In the genomic region with DNA sequence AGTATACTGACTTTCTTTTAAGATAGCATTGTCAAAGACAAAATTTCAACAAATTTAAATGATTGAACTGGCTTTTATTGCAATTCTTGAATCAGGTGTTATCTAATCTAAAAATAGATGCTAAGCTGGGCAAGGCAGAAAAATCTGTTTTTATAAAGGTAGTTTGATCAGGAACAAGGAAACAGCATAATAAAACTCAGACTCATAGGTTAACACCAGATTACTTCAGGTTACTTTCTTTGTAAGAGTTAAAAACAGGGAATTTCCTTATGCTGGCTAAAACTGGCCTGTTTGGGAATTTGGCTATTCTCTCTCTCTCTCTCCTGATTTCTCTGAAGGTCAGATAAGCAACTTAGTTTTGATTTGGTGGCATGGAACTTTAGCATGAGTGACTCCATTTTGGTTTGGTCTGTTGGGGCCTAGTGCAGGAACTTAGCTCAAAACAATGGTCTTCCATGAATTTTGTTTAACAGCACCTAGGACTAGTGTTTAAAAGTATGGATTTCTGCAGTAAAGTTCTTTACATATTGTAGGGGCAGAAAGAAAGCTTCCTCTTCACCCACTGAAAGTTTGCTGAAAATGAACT, we compare ENCODE assay signal across 16 cellular contexts. TPM values are rescaled to one million over a fixed set of nuclear protein-coding genes. Genes with fewer than 3 reads are reported as not detected.
DNase-seq lines count a peak whose midpoint lies in the region; ATAC-seq, FAIRE-seq and TF ChIP-seq lines count a peak whose summit lies in the region.
"Had no signal": no experiment of that assay in that cellular context is flagged by ENCODE, and none has a peak within 500 bp of the region (broad histone marks: within the 10 kb centered on the region; RNA-seq: fewer than 3 reads in every experiment).

No MANE protein-coding gene starts in this region.

- no peak for TF ChIP-seq RAD21 in A549 (conservative IDR thresholded peaks at IDR 0.05 in 1 of 2, IDR thresholded peaks at IDR 0.05 in 1 of 2)

- no peak overlapping the region for H3K27ac ChIP-seq in A549
- no peak overlapping the region for H3K27ac ChIP-seq in CD4-positive, alpha-beta T cell (ENCODE audit: low read depth, low read length)
- peak overlapping the region; percentile 95 for H3K27ac ChIP-seq in neutrophil
- H3K27ac ChIP-seq in MM.1S (ENCODE audit: low read length) = no peak overlapping the region
- H3K27ac ChIP-seq: GM23248 had no signal

- FAIRE-seq in A549 (lab: Jason Lieb, UNC) = peak; percentile 32
- FAIRE-seq: GM19239 had no signal

- no peaks in the 10 kb centered on the region for H3K36me3 ChIP-seq in neutrophil
- no peaks in the 10 kb centered on the region for H3K36me3 ChIP-seq in MM.1S (replicated peaks; ENCODE audit: insufficient read depth, low read length)
- H3K36me3 ChIP-seq: BE2C, HAP-1 had no signal

- no peak overlapping the region for H3K9ac ChIP-seq in MM.1S (ENCODE audit: low read length)
- H3K9ac ChIP-seq: GM23248 had no signal

- H3K4me3 Mint-ChIP-seq in CD4-positive, alpha-beta T cell = no peak overlapping the region
- H3K4me3 Mint-ChIP-seq in dendritic cell treated with granulocyte-macrophage colony-stimulating factor and Interleukin-4, amounts not matched to agents 40 ng/mL and 50 ng/mL, for 4 days = no peak overlapping the region
- H3K4me3 Mint-ChIP-seq in naive thymus-derived CD8-positive, alpha-beta T cell = peak overlapping the region in 2 of 10 donors; percentile 19 to 22
- H3K4me3 Mint-ChIP-seq: CD8-positive, alpha-beta T cell had no signal

- no peak for TF ChIP-seq CTCF in A549 (IDR thresholded peaks at IDR 0.05)
- no peak for TF ChIP-seq CTCF in CD4-positive, alpha-beta T cell (IDR thresholded peaks at IDR 0.05)
- no peak for TF ChIP-seq CTCF in neutrophil (IDR thresholded peaks at IDR 0.05)
- no peak for TF ChIP-seq CTCF in MM.1S (IDR thresholded peaks at IDR 0.05; ENCODE audit: low read length)

- H3K36me3 Mint-ChIP-seq in CD4-positive, alpha-beta T cell (ENCODE audit: low read depth) = no peaks in the 10 kb centered on the region
- H3K36me3 Mint-ChIP-seq in dendritic cell treated with granulocyte-macrophage colony-stimulating factor and Interleukin-4, amounts not matched to agents 40 ng/mL and 50 ng/mL, for 4 days (ENCODE audit: low read depth) = peaks cover 6% of the 10 kb centered on the region
- no peaks in the 10 kb centered on the region for H3K36me3 Mint-ChIP-seq in naive thymus-derived CD8-positive, alpha-beta T cell
- H3K36me3 Mint-ChIP-seq: CD8-positive, alpha-beta T cell had no signal

- POLR2A ChIA-PET in A549 (lab: Yijun Ruan, JAX) = no interaction called here
- POLR2A ChIA-PET in CD4-positive, alpha-beta T cell (lab: Charles Lee) = interaction anchor here (2.0 kb wide), 1 partner anchor 24 kb away, joined by 4 read pairs; a partner anchor contains a TSS
- POLR2A ChIA-PET in naive thymus-derived CD8-positive, alpha-beta T cell (lab: Charles Lee) = interaction anchor here (0.6 to 2.0 kb wide), 3 partner anchors 18 to 226 kb away, joined by 3 to 6 read pairs (median 4); no protein-coding TSS in a partner anchor

- intact Hi-C loops in CD4-positive, alpha-beta T cell (cut with DNase I, micrococcal nuclease) = no loop called here
- intact Hi-C loops in dendritic cell treated with granulocyte-macrophage colony-stimulating factor and Interleukin-4, amounts not matched to agents 40 ng/mL and 50 ng/mL, for 4 days (cut with micrococcal nuclease) = no loop called here

- no peaks in the 10 kb centered on the region for H3K79me2 ChIP-seq in MM.1S (ENCODE audit: low read length)

- no peaks in the 10 kb centered on the region for H4K20me1 ChIP-seq in MM.1S (ENCODE audit: insufficient read depth, low read length)

- TF ChIP-seq EP300 in A549 (IDR thresholded peaks at IDR 0.05) = no peak

- H3F3A ChIP-seq in MM.1S (ENCODE audit: insufficient read depth, low read length) = peaks cover 9% of the 10 kb centered on the region; the same call in 1 of the 2 replicates

- no peak overlapping the region for H2AFZ ChIP-seq in MM.1S (ENCODE audit: low read length)
- H2AFZ ChIP-seq: GM23248 had no signal

- H3K9me3 Mint-ChIP-seq in CD4-positive, alpha-beta T cell = no peaks in the 10 kb centered on the region
- H3K9me3 Mint-ChIP-seq in dendritic cell treated with granulocyte-macrophage colony-stimulating factor and Interleukin-4, amounts not matched to agents 40 ng/mL and 50 ng/mL, for 4 days = no peaks in the 10 kb centered on the region
- no peaks in the 10 kb centered on the region for H3K9me3 Mint-ChIP-seq in naive thymus-derived CD8-positive, alpha-beta T cell
- H3K9me3 Mint-ChIP-seq: CD8-positive, alpha-beta T cell had no signal

- no peaks in the 10 kb centered on the region for H3K27me3 ChIP-seq in CD4-positive, alpha-beta T cell (ENCODE audit: control insufficient read depth, insufficient read depth, low read length)
- no peaks in the 10 kb centered on the region for H3K27me3 ChIP-seq in neutrophil
- H3K27me3 ChIP-seq in MM.1S (replicated peaks; ENCODE audit: insufficient read depth, low read length) = peaks cover 8% of the 10 kb centered on the region; the same call in 1 of the 2 replicates
- H3K27me3 ChIP-seq: BE2C had no signal

- no peaks in the 10 kb centered on the region for H3K27me3 Mint-ChIP-seq in CD4-positive, alpha-beta T cell
- H3K27me3 Mint-ChIP-seq in dendritic cell treated with granulocyte-macrophage colony-stimulating factor and Interleukin-4, amounts not matched to agents 40 ng/mL and 50 ng/mL, for 4 days = no peaks in the 10 kb centered on the region
- H3K27me3 Mint-ChIP-seq in naive thymus-derived CD8-positive, alpha-beta T cell = no peaks in the 10 kb centered on the region

- ATAC-seq in A549 = no peak
- no peak for ATAC-seq in CD4-positive, alpha-beta T cell (ENCODE audit: poor library complexity)
- ATAC-seq in naive thymus-derived CD8-positive, alpha-beta T cell = no peak
- ATAC-seq: CD8-positive, alpha-beta T cell had no signal

- H3K9me3 ChIP-seq in A549 (no peaks in the 10 kb centered on the region), neutrophil (no peaks in the 10 kb centered on the region), MM.1S (replicated peaks; ENCODE audit: insufficient read depth, low read length) (no peaks in the 10 kb centered on the region)
- no peaks in the 10 kb centered on the region for H3K9me3 ChIP-seq in CD4-positive, alpha-beta T cell (ENCODE audit: control insufficient read depth, low read length)
- H3K9me3 ChIP-seq: BE2C, HAP-1 had no signal

- H3K4me2 ChIP-seq in A549 = no peak overlapping the region
- no peak overlapping the region for H3K4me2 ChIP-seq in MM.1S (ENCODE audit: low read depth, low read length)

- H3K4me3 ChIP-seq in A549 (no peak overlapping the region), neutrophil (ENCODE audit: low read depth in 1 of 2, low read length in 1 of 2) (no peak overlapping the region), MM.1S (ENCODE audit: low read length) (no peak overlapping the region)
- H3K4me3 ChIP-seq: GM23248, HAP-1 had no signal

- DNase-seq in A549 (ENCODE audit: low read depth in 1 of 2, low spot score in 1 of 2) = no peak
- no peak for DNase-seq in CD4-positive, alpha-beta T cell
- DNase-seq in naive thymus-derived CD8-positive, alpha-beta T cell = no peak
- DNase-seq in MM.1S = no peak
- DNase-seq: ACHN; BE2C; C1 segment of cervical spinal cord; Calu3; CD8-positive, alpha-beta T cell; DMS79 treated with DMSO at 0.1 percent for 48 hours; GF-D8; GM23248 had no signal

- H3K4me1 Mint-ChIP-seq in CD4-positive, alpha-beta T cell (ENCODE audit: low read depth) = peaks cover 51% of the 10 kb centered on the region
- peaks cover 71% of the 10 kb centered on the region for H3K4me1 Mint-ChIP-seq in dendritic cell treated with granulocyte-macrophage colony-stimulating factor and Interleukin-4, amounts not matched to agents 40 ng/mL and 50 ng/mL, for 4 days (ENCODE audit: low read depth)
- H3K4me1 Mint-ChIP-seq in naive thymus-derived CD8-positive, alpha-beta T cell = peaks cover 24 to 57% (median 43%) of the 10 kb centered on the region in 4 donors

- CTCF ChIA-PET in A549 (lab: Yijun Ruan, JAX) = interaction anchor here (0.8 kb wide), 1 partner anchor 255 kb away, joined by 3 read pairs; no protein-coding TSS in a partner anchor
- CTCF ChIA-PET in CD4-positive, alpha-beta T cell (lab: Charles Lee) = no interaction called here

- peak overlapping the region; percentile 34 for H3K27ac Mint-ChIP-seq in CD4-positive, alpha-beta T cell
- H3K27ac Mint-ChIP-seq in dendritic cell treated with granulocyte-macrophage colony-stimulating factor and Interleukin-4, amounts not matched to agents 40 ng/mL and 50 ng/mL, for 4 days = peak overlapping the region; percentile 5
- H3K27ac Mint-ChIP-seq in naive thymus-derived CD8-positive, alpha-beta T cell = peak overlapping the region in 4 of 10 donors; percentile 21 to 79 (median 43)
- H3K27ac Mint-ChIP-seq: CD8-positive, alpha-beta T cell had no signal

- no peak for TF ChIP-seq POLR2A in A549 (IDR thresholded peaks at IDR 0.05; ENCODE audit: low read length)

- no peaks in the 10 kb centered on the region for H3K4me1 ChIP-seq in A549
- H3K4me1 ChIP-seq in neutrophil (ENCODE audit: control insufficient read depth in 1 of 2, insufficient read depth in 1 of 2, low read depth in 1 of 2, low read length in 1 of 2) = peaks cover 61 to 66% of the 10 kb centered on the region in 2 experiments
- H3K4me1 ChIP-seq in MM.1S (ENCODE audit: low read length) = peaks cover 17% of the 10 kb centered on the region
- H3K4me1 ChIP-seq: BE2C, HAP-1 had no signal

- no peaks in the 10 kb centered on the region for H3K9me2 ChIP-seq in MM.1S (replicated peaks; ENCODE audit: insufficient read depth, low read length)

TF ChIP-seq in A549, 52 proteins besides CTCF, POLR2A, EP300 and RAD21 (continues in another document):
- TF ChIP-seq CHD4 (IDR thresholded peaks at IDR 0.05; ENCODE audit: borderline replicate concordance) (no peak), ZFP36 (IDR thresholded peaks at IDR 0.05; ENCODE audit: borderline replicate concordance, partially characterized antibody) (no peak), EHF (CRISPR knock-in tag; IDR thresholded peaks at IDR 0.05) (no peak), RFX5 (IDR thresholded peaks at IDR 0.05) (no peak)
- TF ChIP-seq, protein P1, sequence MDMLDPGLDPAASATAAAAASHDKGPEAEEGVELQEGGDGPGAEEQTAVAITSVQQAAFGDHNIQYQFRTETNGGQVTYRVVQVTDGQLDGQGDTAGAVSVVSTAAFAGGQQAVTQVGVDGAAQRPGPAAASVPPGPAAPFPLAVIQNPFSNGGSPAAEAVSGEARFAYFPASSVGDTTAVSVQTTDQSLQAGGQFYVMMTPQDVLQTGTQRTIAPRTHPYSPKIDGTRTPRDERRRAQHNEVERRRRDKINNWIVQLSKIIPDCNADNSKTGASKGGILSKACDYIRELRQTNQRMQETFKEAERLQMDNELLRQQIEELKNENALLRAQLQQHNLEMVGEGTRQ (IDR thresholded peaks at IDR 0.05) = no peak

RNA-seq across cellular contexts. Expression of a gene that starts 24.2 kb away (rescaled TPM):
- polyA plus RNA-seq in A549 (2011; rRNA removed) = 62.9 and 71.4 TPM in 2 replicates
- 17.8 and 18.4 TPM in 2 replicates for polyA plus RNA-seq in A549 (2012; cell fraction: cytosol; rRNA removed)
- polyA plus RNA-seq in A549 (2012; cell fraction: nucleus; rRNA removed) = 33.4 and 56.9 TPM in 2 replicates
- 63.9 to 81.0 TPM (median 72.0 TPM) in 3 replicates for polyA plus RNA-seq in A549 (2017; fragmentation: RNase III; extraction: RNeasy Plus Mini Kit Qiagen cat#74134 plus additional on column Dnase treatment)
- polyA minus RNA-seq in A549 (2011; rRNA and poly(A)+ RNA removed) = 49.4 and 52.8 TPM in 2 replicates
- total RNA-seq in CD4-positive, alpha-beta T cell = 100 to 1,000 TPM; 234 to 254 TPM
- total RNA-seq in naive thymus-derived CD8-positive, alpha-beta T cell = 100 to 1,000 TPM; 160 to 164 TPM
- polyA plus RNA-seq in naive thymus-derived CD8-positive, alpha-beta T cell = 10 to 100 TPM; 44.8 to 55.1 (median 48.5) TPM
